8 cellular contexts compared by ENCODE assay signal in the genomic region with DNA sequence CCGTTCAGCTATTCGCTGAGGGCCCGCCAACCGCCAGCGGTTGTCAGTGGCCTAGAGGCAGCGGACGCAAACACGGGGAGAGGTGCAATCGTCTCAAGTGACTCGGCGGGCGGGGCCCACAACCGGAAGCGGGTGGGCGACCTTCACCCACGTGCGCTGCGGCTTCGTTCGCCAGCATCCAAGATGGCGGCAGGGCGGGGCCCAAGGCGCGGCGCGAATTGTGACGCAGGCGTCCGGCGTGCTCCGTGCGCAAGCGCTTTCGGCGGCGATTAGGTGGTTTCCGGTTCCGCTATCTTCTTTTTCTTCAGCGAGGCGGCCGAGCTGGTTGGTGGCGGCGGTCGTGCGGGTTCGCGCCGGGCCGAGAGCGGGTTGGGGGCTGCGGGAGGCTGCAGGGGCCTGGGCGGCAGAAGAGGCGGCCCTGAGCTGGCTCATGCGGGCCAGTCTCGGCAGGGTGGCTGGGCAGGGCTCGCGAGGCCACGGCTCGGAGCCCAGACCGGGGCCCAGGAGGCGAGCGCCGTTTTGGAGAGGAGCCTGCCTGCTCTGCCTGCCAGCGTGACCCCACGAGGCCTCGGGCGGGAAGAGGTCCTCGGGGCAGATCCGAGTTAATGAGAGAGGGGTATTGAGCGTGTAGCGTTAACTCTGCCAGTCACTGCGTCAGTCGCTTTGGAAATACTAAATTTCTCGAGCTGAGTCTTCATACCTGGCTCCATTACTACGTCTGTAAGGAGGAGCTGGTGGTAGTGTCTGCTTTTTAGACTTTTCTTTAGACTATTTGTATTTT. TPM values are rescaled to one million over a fixed set of nuclear protein-coding genes. Genes with fewer than 3 reads are reported as not detected.
DNase-seq lines count a peak whose midpoint lies in the region; ATAC-seq and TF ChIP-seq lines count a peak whose summit lies in the region.

A gene (plus strand): TSS at position 294 of the 781 bp plus-strand sequence. CDS start 1,444 bp downstream, outside the sequence.

- peaks cover 14% of the 10 kb centered on the region for H3K4me1 ChIP-seq in mammary epithelial cell (ENCODE audit: insufficient read depth, low read length)
- peaks cover 11% of the 10 kb centered on the region for H3K4me1 ChIP-seq in smooth muscle cell (ENCODE audit: low read depth)

- dilution Hi-C loops in mammary epithelial cell (cut with HindIII; ENCODE audit: low sequenced_read_pairs), result no loop called here

- H3F3A ChIP-seq in smooth muscle cell (ENCODE audit: low read depth), result peaks cover 24% of the 10 kb centered on the region

- ATAC-seq in GM18870 (IDR thresholded peaks at IDR 0.05; ENCODE audit: unreplicated experiment), result peak; percentile 85
- ATAC-seq in HG03135 (IDR thresholded peaks at IDR 0.05; ENCODE audit: unreplicated experiment), result peak; percentile 87

- H3K4me3 ChIP-seq in WERI-Rb-1 (ENCODE audit: low read depth, low read length), result peak within 1 kb of the TSS; percentile 90
- H3K4me3 ChIP-seq in mammary epithelial cell (replicated peaks in 1 of 3; ENCODE audit: insufficient read depth in 1 of 3, low read depth in 2 of 3, low read length in 3 of 3), result peak within 1 kb of the TSS; percentile 72 to 90 (median 89)
- peak within 1 kb of the TSS; percentile 79 for H3K4me3 ChIP-seq in smooth muscle cell

- 1% methylated on average over 31 of the region's 75 CpGs for WGBS in mammary epithelial cell (ENCODE audit: low coverage, missing lambda C conversion rate)
- WGBS in smooth muscle cell (ENCODE audit: low lambda C conversion rate), result under 1% methylated on average over 74 of the region's 75 CpGs

- H3K27me3 ChIP-seq in WERI-Rb-1 (ENCODE audit: insufficient read depth, low read depth, severe bottlenecking) (no peaks in the 10 kb centered on the region), mammary epithelial cell (ENCODE audit: insufficient read depth, low read length) (no peaks in the 10 kb centered on the region), smooth muscle cell (ENCODE audit: low read depth) (no peaks in the 10 kb centered on the region)

- H3K9me3 ChIP-seq in WERI-Rb-1 (ENCODE audit: severe bottlenecking), result no peaks in the 10 kb centered on the region
- no peaks in the 10 kb centered on the region for H3K9me3 ChIP-seq in mammary epithelial cell (replicated peaks; ENCODE audit: insufficient read depth, low read length)
- no peaks in the 10 kb centered on the region for H3K9me3 ChIP-seq in smooth muscle cell (replicated peaks; ENCODE audit: low read depth)

- H3K9ac ChIP-seq in mammary epithelial cell (ENCODE audit: insufficient read depth, low read length), result peak within 1 kb of the TSS; percentile 87
- H3K9ac ChIP-seq in smooth muscle cell (ENCODE audit: low read depth), result peak within 1 kb of the TSS; percentile 92

- H2AFZ ChIP-seq in mammary epithelial cell (ENCODE audit: low read depth, low read length) (peak within 1 kb of the TSS; percentile 79), smooth muscle cell (ENCODE audit: low read depth) (no peak within 1 kb of the TSS)

- H4K20me1 ChIP-seq in mammary epithelial cell (ENCODE audit: insufficient read depth, low read length), result no peaks in the 10 kb centered on the region
- H4K20me1 ChIP-seq in smooth muscle cell (ENCODE audit: low read depth), result peaks cover 38% of the 10 kb centered on the region

- H3K27ac ChIP-seq in WERI-Rb-1, result peak within 1 kb of the TSS; percentile 85
- H3K27ac ChIP-seq in mammary epithelial cell (ENCODE audit: insufficient read depth, low read depth, low read length), result peak within 1 kb of the TSS; percentile 85
- H3K27ac ChIP-seq in smooth muscle cell (ENCODE audit: low read depth), result peak within 1 kb of the TSS; percentile 83

- peaks cover 41% of the 10 kb centered on the region for H3K79me2 ChIP-seq in mammary epithelial cell (ENCODE audit: insufficient read depth, low read length)
- peaks cover 24% of the 10 kb centered on the region for H3K79me2 ChIP-seq in smooth muscle cell (ENCODE audit: low read depth)

- TF ChIP-seq CTCF in WERI-Rb-1 (IDR thresholded peaks at IDR 0.05; ENCODE audit: low read depth, low read length), result no peak
- no peak for TF ChIP-seq CTCF in mammary epithelial cell (conservative IDR thresholded peaks at IDR 0.05 in 1 of 2, IDR thresholded peaks at IDR 0.05 in 1 of 2; ENCODE audit: extremely low read depth in 1 of 2, insufficient read depth in 1 of 2, low read depth in 1 of 2, low read length in 2 of 2)
- no peak for TF ChIP-seq CTCF in smooth muscle cell (IDR thresholded peaks at IDR 0.05; ENCODE audit: borderline replicate concordance, insufficient read depth, poor library complexity, severe bottlenecking)

- in situ Hi-C loops in ACHN (cut with HindIII; ENCODE audit: low pct_ligation_motif_present, low pct_unique_long_range_greater_than_20kb, low sequenced_read_pairs), result no loop called here
- in situ Hi-C loops in mammary epithelial cell (cut with MboI; ENCODE audit: low sequenced_read_pairs in 2 of 2), result no loop called here

- BruUV-seq in mammary epithelial cell (replicated peaks; lab: Mats Ljungman, UMichigan), result TSS peak; percentile 64

- intact Hi-C loops in mammary epithelial cell (cut with micrococcal nuclease), result loop anchor here (1.0 to 5.0 kb wide), 5 partner anchors 14 to 104 kb away; a partner anchor contains a TSS

- peaks cover 68% of the 10 kb centered on the region for H3K36me3 ChIP-seq in WERI-Rb-1
- peaks cover 23% of the 10 kb centered on the region for H3K36me3 ChIP-seq in mammary epithelial cell (ENCODE audit: insufficient read depth, low read length)
- H3K36me3 ChIP-seq in smooth muscle cell (ENCODE audit: low read depth), result no peaks in the 10 kb centered on the region

- H3K4me2 ChIP-seq in mammary epithelial cell (ENCODE audit: insufficient read depth, low read depth, low read length), result peak within 1 kb of the TSS; percentile 87
- H3K4me2 ChIP-seq in smooth muscle cell, result peak within 1 kb of the TSS; percentile 92

- DNase-seq in ACHN (peak; percentile 97), NCI-H2227 (lab: John Stamatoyannopoulos, UW; ENCODE audit: unreplicated experiment) (peak; percentile 98), WERI-Rb-1 (peak; percentile 97), mammary epithelial cell (peak; percentile 98), iPS-NIHi11 (ENCODE audit: low spot score) (peak; percentile 97), smooth muscle cell (lab: John Stamatoyannopoulos, UW; ENCODE audit: unreplicated experiment) (peak; percentile 93)

- CTCF ChIA-PET in mammary epithelial cell (lab: Charles Lee; ENCODE audit: low non-redundant PET), result interaction anchor here (0.6 kb wide), 2 partner anchors 29 to 101 kb away, joined by 3 to 9 read pairs; no protein-coding TSS in a partner anchor

RNA-seq across cellular contexts. Expression of the gene that starts here (rescaled TPM):
- total RNA-seq in mammary epithelial cell, result 1,000 to 10,000 TPM in 1 of 2 donors, 100 to 1,000 TPM in 1; 698 to 1,133 TPM
- 2,157 TPM for polyA plus RNA-seq in mammary epithelial cell
- 1,457 TPM for polyA minus RNA-seq in mammary epithelial cell
- total RNA-seq in smooth muscle cell, result 991 and 1,086 TPM in 2 replicates
- polyA plus RNA-seq in smooth muscle cell, result 752 and 759 TPM in 2 replicates

Comparison
In these comparisons a context has a peak if more than half of its experiments do, and no peak if none do; other contexts are left out.
1. Peak in every context shown above with its lines: DNase-seq, ATAC-seq, H3K4me3 ChIP-seq and H3K27ac ChIP-seq.